ENCODE assay signal across 28 cellular contexts in the genomic region with DNA sequence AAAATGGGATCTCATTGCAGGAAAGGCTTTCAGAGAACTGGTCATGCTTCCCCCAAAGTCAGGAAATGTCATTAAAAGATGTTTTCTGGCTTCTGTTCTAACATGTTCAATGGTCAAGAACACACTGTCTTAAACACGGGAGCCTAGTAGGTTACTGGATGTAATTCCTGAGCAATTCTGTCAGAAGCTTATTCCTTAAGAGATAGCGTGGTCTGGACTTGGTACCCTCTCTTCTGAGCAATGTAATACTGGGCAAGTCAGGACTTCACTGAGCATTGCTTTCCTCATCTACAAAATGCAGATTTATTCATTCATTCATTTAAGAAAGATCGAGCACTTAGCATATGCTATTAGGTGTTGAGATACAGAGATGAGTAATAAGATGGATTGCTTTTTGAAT.
A peak's percentile ranks its signal among the peaks of the same experiment; 100 is the strongest.
DNase-seq lines count a peak whose midpoint lies in the region; ATAC-seq and TF ChIP-seq lines count a peak whose summit lies in the region.
"Had no signal": no experiment of that assay in that cellular context is flagged by ENCODE, and none has a peak within 500 bp of the region (broad histone marks: within the 10 kb centered on the region; RNA-seq: fewer than 3 reads in every experiment).

No MANE protein-coding gene starts in this region.

- no peak for ATAC-seq in HG03280 (IDR thresholded peaks at IDR 0.05; ENCODE audit: unreplicated experiment)
- ATAC-seq: CD8-positive, alpha-beta T cell; PC-3 had no signal

- H3K79me2 ChIP-seq in mammary epithelial cell (ENCODE audit: insufficient read depth, low read length): no peaks in the 10 kb centered on the region

- H3K27ac ChIP-seq in mammary epithelial cell (ENCODE audit: insufficient read depth, low read depth, low read length) (no peak overlapping the region), tibial nerve (no peak overlapping the region)
- H3K27ac ChIP-seq: 22Rv1, C4-2B had no signal

- no peak for TF ChIP-seq POLR2A in tibial nerve (IDR thresholded peaks at IDR 0.05)

- H3K36me3 Mint-ChIP-seq in MCF 10A (ENCODE audit: insufficient read depth, unreplicated experiment): no peaks in the 10 kb centered on the region
- H3K36me3 Mint-ChIP-seq in mesothelial cell of epicardium: no peaks in the 10 kb centered on the region
- H3K36me3 Mint-ChIP-seq: CD8-positive, alpha-beta T cell; IgD-negative memory B cell had no signal

- H3K27ac Mint-ChIP-seq in MCF 10A (ENCODE audit: low read depth, unreplicated experiment) (no peak overlapping the region), mesothelial cell of epicardium (peak overlapping the region; percentile 18)
- H3K27ac Mint-ChIP-seq: B cell; CD8-positive, alpha-beta T cell; HFFc6; IgD-negative memory B cell had no signal

- no peak overlapping the region for H3K9ac ChIP-seq in mammary epithelial cell (ENCODE audit: insufficient read depth, low read length)

- POLR2A ChIA-PET in MCF 10A (lab: Yijun Ruan, JAX): no interaction called here

- DNase-seq in mammary epithelial cell (peak; percentile 56), MCF 10A (ENCODE audit: unreplicated experiment) (no peak), epithelial cell of esophagus (ENCODE audit: low read depth) (peak; percentile 81), mesothelial cell of epicardium (ENCODE audit: low spot score in 2 of 2, unreplicated experiment in 2 of 2) (no peak), tibial nerve (ENCODE audit: low spot score in 2 of 2) (no peak), NCI-H69 (lab: John Stamatoyannopoulos, UW) (no peak)
- no peak for DNase-seq in activated naive CD4-positive, alpha-beta T cell treated with Interleukin-2 at 50 U/mL for 16 hours
- DNase-seq: Calu3; CD8-positive, alpha-beta T cell; DMS79 treated with DMSO at 0.1 percent for 48 hours; GF-D8; GOT3; HFFc6; NCI-H1092 treated with DMSO at 0.1 percent for 48 hours; NCI-H1436; NCI-H187 treated with DMSO at 0.1 percent for 48 hours; NCI-H2107; NCI-H524 treated with DMSO at 0.1 percent for 48 hours; NCI-H82; NK-92 treated with Interleukin-12 subunit alpha and Interleukin-12 subunit beta, amount 100 ng/mL, for 24 hours; PC-3; SHP77 had no signal

- in situ Hi-C loops in mammary epithelial cell (cut with MboI; ENCODE audit: low sequenced_read_pairs in 2 of 2): no loop called here

- H3K9me3 ChIP-seq in mammary epithelial cell (replicated peaks; ENCODE audit: insufficient read depth, low read length) (no peaks in the 10 kb centered on the region), tibial nerve (no peaks in the 10 kb centered on the region)
- H3K9me3 ChIP-seq: HAP-1 had no signal

- BruUV-seq in mammary epithelial cell (replicated peaks; lab: Mats Ljungman, UMichigan) (no TSS peak), MCF 10A (replicated peaks; lab: Mats Ljungman, UMichigan) (no TSS peak)

- no peaks in the 10 kb centered on the region for H3K27me3 ChIP-seq in mammary epithelial cell (ENCODE audit: insufficient read depth, low read length)
- H3K27me3 ChIP-seq in tibial nerve: no peaks in the 10 kb centered on the region

- TF ChIP-seq EP300 in tibial nerve (IDR thresholded peaks at IDR 0.05): no peak

- TF ChIP-seq CTCF in mammary epithelial cell (conservative IDR thresholded peaks at IDR 0.05 in 1 of 2, IDR thresholded peaks at IDR 0.05 in 1 of 2; ENCODE audit: extremely low read depth in 1 of 2, insufficient read depth in 1 of 2, low read depth in 1 of 2, low read length in 2 of 2) (no peak), MCF 10A (IDR thresholded peaks at IDR 0.05; ENCODE audit: unreplicated experiment) (no peak), epithelial cell of esophagus (IDR thresholded peaks at IDR 0.05; ENCODE audit: insufficient read depth, low read depth, low read length, missing control alignments) (no peak), mesothelial cell of epicardium (IDR thresholded peaks at IDR 0.05; ENCODE audit: unreplicated experiment) (no peak), tibial nerve (IDR thresholded peaks at IDR 0.05) (no peak)

- H3K4me3 ChIP-seq in mammary epithelial cell (replicated peaks in 1 of 3; ENCODE audit: insufficient read depth in 1 of 3, low read depth in 2 of 3, low read length in 3 of 3) (no peak overlapping the region), epithelial cell of esophagus (ENCODE audit: low read length) (no peak overlapping the region), tibial nerve (no peak overlapping the region)
- H3K4me3 ChIP-seq: HAP-1 had no signal

- CTCF ChIA-PET in mammary epithelial cell (lab: Charles Lee; ENCODE audit: low non-redundant PET) (no interaction called here), MCF 10A (lab: Yijun Ruan, JAX) (no interaction called here)

- WGBS in mammary epithelial cell (ENCODE audit: low coverage, missing lambda C conversion rate): 59% methylated on average over 3 of the region's 3 CpGs
- 80 to 90% methylated on average over 3 of the region's 3 CpGs for WGBS in tibial nerve, 2 donors

- no peaks in the 10 kb centered on the region for H3K36me3 ChIP-seq in mammary epithelial cell (ENCODE audit: insufficient read depth, low read length)
- H3K36me3 ChIP-seq in tibial nerve: peaks cover 0 to under 1% (median 0%) of the 10 kb centered on the region in 3 donors
- H3K36me3 ChIP-seq: HAP-1 had no signal

- H2AFZ ChIP-seq in mammary epithelial cell (ENCODE audit: low read depth, low read length): peak overlapping the region; percentile 44

- H4K20me1 ChIP-seq in mammary epithelial cell (ENCODE audit: insufficient read depth, low read length): no peaks in the 10 kb centered on the region

- H3K4me1 Mint-ChIP-seq in MCF 10A (ENCODE audit: insufficient read depth, unreplicated experiment): no peaks in the 10 kb centered on the region
- H3K4me1 Mint-ChIP-seq in mesothelial cell of epicardium: peaks cover 27% of the 10 kb centered on the region
- H3K4me1 Mint-ChIP-seq: B cell, IgD-negative memory B cell had no signal

- peak overlapping the region; percentile 51 for H3K4me2 ChIP-seq in mammary epithelial cell (ENCODE audit: insufficient read depth, low read depth, low read length)

- intact Hi-C loops in mammary epithelial cell (cut with micrococcal nuclease) (no loop called here), MCF 10A (cut with micrococcal nuclease) (no loop called here)

- peaks cover 9% of the 10 kb centered on the region for H3K4me1 ChIP-seq in mammary epithelial cell (ENCODE audit: insufficient read depth, low read length)
- no peaks in the 10 kb centered on the region for H3K4me1 ChIP-seq in tibial nerve
- H3K4me1 ChIP-seq: HAP-1 had no signal

- dilution Hi-C loops in mammary epithelial cell (cut with HindIII; ENCODE audit: low sequenced_read_pairs): no loop called here

- H3K27me3 Mint-ChIP-seq in MCF 10A (ENCODE audit: insufficient read depth, unreplicated experiment): no peaks in the 10 kb centered on the region
- H3K27me3 Mint-ChIP-seq in mesothelial cell of epicardium (ENCODE audit: low read depth): no peaks in the 10 kb centered on the region
- H3K27me3 Mint-ChIP-seq: B cell, IgD-negative memory B cell had no signal

- H3K9me3 Mint-ChIP-seq in MCF 10A (ENCODE audit: unreplicated experiment) (no peaks in the 10 kb centered on the region), mesothelial cell of epicardium (no peaks in the 10 kb centered on the region)
- H3K9me3 Mint-ChIP-seq: CD8-positive, alpha-beta T cell; HFFc6; IgD-negative memory B cell had no signal

- H3K4me3 Mint-ChIP-seq in MCF 10A (ENCODE audit: unreplicated experiment): no peak overlapping the region
- no peak overlapping the region for H3K4me3 Mint-ChIP-seq in mesothelial cell of epicardium
- H3K4me3 Mint-ChIP-seq: B cell; CD8-positive, alpha-beta T cell; HFFc6; IgD-negative memory B cell had no signal

Comparison
In these comparisons a context has a peak if more than half of its experiments do, and no peak if none do; other contexts are left out.
1. DNase-seq: peak in mammary epithelial cell (single experiment) and epithelial cell of esophagus (single experiment); none in MCF 10A (single experiment), mesothelial cell of epicardium (0 of 2), activated naive CD4-positive, alpha-beta T cell treated with Interleukin-2 at 50 U/mL for 16 hours (single experiment), tibial nerve (0 of 2) and NCI-H69 (single experiment).